ENCODE assay signal across 12 cellular contexts in genomic region chr3:59001675-59002074, GRCh38. TPM values are rescaled to one million over a fixed set of nuclear protein-coding genes. Genes with fewer than 3 reads are reported as not detected.
"Had no signal": no experiment of that assay in that cellular context is flagged by ENCODE, and none has a peak within 500 bp of the region (broad histone marks: within the 10 kb centered on the region; RNA-seq: fewer than 3 reads in every experiment).

No MANE protein-coding gene starts in this region.

- H3K36me3 ChIP-seq: right atrium auricular region, uterus had no signal

- H3K27ac Mint-ChIP-seq: activated CD8-positive, alpha-beta T cell treated with anti-CD3 and anti-CD28 coated beads for 36 hours had no signal

- H3K27me3 ChIP-seq: right atrium auricular region, uterus had no signal

- H3K9me3 ChIP-seq: right atrium auricular region, uterus had no signal

- H3K36me3 Mint-ChIP-seq: naive thymus-derived CD8-positive, alpha-beta T cell had no signal

- DNase-seq: activated CD4-positive, alpha-beta T cell treated with anti-CD3 and anti-CD28 coated beads for 4 hours; activated CD8-positive, alpha-beta memory T cell treated with anti-CD3 and anti-CD28 coated beads, Interleukin-2, amount 50 U/mL, for 4 hours; activated CD8-positive, alpha-beta T cell treated with anti-CD3 and anti-CD28 coated beads for 36 hours; activated naive CD4-positive, alpha-beta T cell; foreskin melanocyte; head of caudate nucleus; naive thymus-derived CD8-positive, alpha-beta T cell; uterus had no signal

- H3K4me3 ChIP-seq: lung, right atrium auricular region, skin epidermis, uterus had no signal

- H3K4me3 Mint-ChIP-seq: activated CD8-positive, alpha-beta T cell treated with anti-CD3 and anti-CD28 coated beads for 36 hours; naive thymus-derived CD8-positive, alpha-beta T cell had no signal

- H3K27ac ChIP-seq: right atrium auricular region, skin epidermis, uterus had no signal

- ATAC-seq: activated CD8-positive, alpha-beta T cell treated with anti-CD3 and anti-CD28 coated beads for 36 hours; left colon; naive thymus-derived CD8-positive, alpha-beta T cell had no signal

- H3K4me1 ChIP-seq: right atrium auricular region, uterus had no signal

- H3K9me3 Mint-ChIP-seq: naive thymus-derived CD8-positive, alpha-beta T cell had no signal

RNA-seq across cellular contexts. Expression of gene CFAP20DC, which starts 48.1 kb away (rescaled TPM):
- total RNA-seq: right atrium auricular region had no signal
